ENCODE assay signal across 17 cellular contexts in genomic region chr16:3816326-3816725, GRCh38.
DNase-seq lines count a peak whose midpoint lies in the region; ATAC-seq and TF ChIP-seq lines count a peak whose summit lies in the region.
"Had no signal": no experiment of that assay in that cellular context is flagged by ENCODE, and none has a peak within 500 bp of the region (broad histone marks: within the 10 kb centered on the region; RNA-seq: fewer than 3 reads in every experiment).

No MANE protein-coding gene starts in this region.

- POLR2A ChIA-PET in CD8-positive, alpha-beta memory T cell (lab: Charles Lee), result interaction anchor here (0.6 kb wide), 1 partner anchor 89 kb away, joined by 5 read pairs; no protein-coding TSS in a partner anchor
- POLR2A ChIA-PET in WTC11 (lab: Charles Lee), result no interaction called here

- H3K36me3 ChIP-seq in CD8-positive, alpha-beta memory T cell (ENCODE audit: insufficient read depth, low read length), result no peaks in the 10 kb centered on the region
- peaks cover 6% of the 10 kb centered on the region for H3K36me3 ChIP-seq in neutrophil

- no peaks in the 10 kb centered on the region for H3K9me3 ChIP-seq in CD8-positive, alpha-beta memory T cell (ENCODE audit: low read length)
- H3K9me3 ChIP-seq in neutrophil, result no peaks in the 10 kb centered on the region

- H3K4me1 Mint-ChIP-seq in CD8-positive, alpha-beta memory T cell, result peaks cover 80 to 92% (median 92%) of the 10 kb centered on the region in 3 donors
- H3K4me1 Mint-ChIP-seq in WTC11 (peaks cover 45% of the 10 kb centered on the region), memory B cell (peaks cover 63% of the 10 kb centered on the region)

- TF ChIP-seq CTCF in WTC11 (IDR thresholded peaks at IDR 0.05) (no peak), neutrophil (IDR thresholded peaks at IDR 0.05) (no peak)

- H3K9me3 Mint-ChIP-seq in CD8-positive, alpha-beta memory T cell, result no peaks in the 10 kb centered on the region
- no peaks in the 10 kb centered on the region for H3K9me3 Mint-ChIP-seq in WTC11
- H3K9me3 Mint-ChIP-seq in memory B cell, result no peaks in the 10 kb centered on the region
- H3K9me3 Mint-ChIP-seq: CD4-positive, alpha-beta T cell had no signal

- CTCF ChIA-PET in CD8-positive, alpha-beta memory T cell (lab: Charles Lee), result interaction anchor here (1.5 kb wide), 1 partner anchor 21 kb away, joined by 3 read pairs; no protein-coding TSS in a partner anchor
- CTCF ChIA-PET in WTC11 (lab: Charles Lee), result no interaction called here

- no peak overlapping the region for H3K27ac ChIP-seq in CD8-positive, alpha-beta memory T cell (ENCODE audit: low read depth, low read length)
- H3K27ac ChIP-seq in neutrophil, result peak overlapping the region; percentile 9
- H3K27ac ChIP-seq: KMS-11 had no signal

- H3K4me1 ChIP-seq in CD8-positive, alpha-beta memory T cell (ENCODE audit: insufficient read depth, low read length), result peaks cover 79% of the 10 kb centered on the region
- peaks cover 7 to 8% of the 10 kb centered on the region in 2 experiments for H3K4me1 ChIP-seq in neutrophil (ENCODE audit: control insufficient read depth in 1 of 2, insufficient read depth in 1 of 2, low read depth in 1 of 2, low read length in 1 of 2)

- H3K27me3 ChIP-seq in CD8-positive, alpha-beta memory T cell (ENCODE audit: insufficient read depth, low read length, poor library complexity, severe bottlenecking), result no peaks in the 10 kb centered on the region
- H3K27me3 ChIP-seq in neutrophil, result no peaks in the 10 kb centered on the region

- peak overlapping the region in 3 of 8 donors; percentile 1 to 52 (median 21) for H3K27ac Mint-ChIP-seq in CD8-positive, alpha-beta memory T cell
- H3K27ac Mint-ChIP-seq in WTC11 (peak overlapping the region; percentile 43; the same call in 1 of the 2 replicates), memory B cell (peak overlapping the region; percentile 95)
- H3K27ac Mint-ChIP-seq: CD4-positive, alpha-beta T cell had no signal

- H3K4me3 ChIP-seq in CD8-positive, alpha-beta memory T cell (ENCODE audit: low read length), result no peak overlapping the region
- no peak overlapping the region for H3K4me3 ChIP-seq in neutrophil (ENCODE audit: low read depth in 1 of 2, low read length in 1 of 2)

- H3K36me3 Mint-ChIP-seq in CD8-positive, alpha-beta memory T cell, result peaks cover 0 to 1% (median 0%) of the 10 kb centered on the region in 3 donors
- H3K36me3 Mint-ChIP-seq in WTC11, result no peaks in the 10 kb centered on the region
- H3K36me3 Mint-ChIP-seq in memory B cell, result peaks cover 1% of the 10 kb centered on the region

- ATAC-seq in WTC11, result peak; percentile 54
- no peak for ATAC-seq in memory B cell (ENCODE audit: low read depth)
- no peak for ATAC-seq in GM21515 (IDR thresholded peaks at IDR 0.05; ENCODE audit: unreplicated experiment)

- H3K4me3 Mint-ChIP-seq in CD8-positive, alpha-beta memory T cell, result peak overlapping the region in 4 of 7 donors; percentile 8 to 72 (median 40)
- H3K4me3 Mint-ChIP-seq in WTC11 (no peak overlapping the region), memory B cell (no peak overlapping the region)
- H3K4me3 Mint-ChIP-seq: CD4-positive, alpha-beta T cell had no signal

- H3K27me3 Mint-ChIP-seq in CD8-positive, alpha-beta memory T cell, result peaks cover 0 to 1% of the 10 kb centered on the region in 2 donors
- no peaks in the 10 kb centered on the region for H3K27me3 Mint-ChIP-seq in WTC11 (ENCODE audit: low read depth)
- no peaks in the 10 kb centered on the region for H3K27me3 Mint-ChIP-seq in memory B cell
- H3K27me3 Mint-ChIP-seq: CD4-positive, alpha-beta T cell had no signal

- DNase-seq in CD8-positive, alpha-beta memory T cell, result no peak
- no peak for DNase-seq in WTC11 (ENCODE audit: low spot score)
- DNase-seq in memory B cell (ENCODE audit: low spot score in 2 of 2), result no peak
- DNase-seq in hypothalamus (lab: John Stamatoyannopoulos, UW), result no peak
- DNase-seq in GF-D8 (lab: John Stamatoyannopoulos, UW), result no peak
- DNase-seq: ACHN; CD4-positive, alpha-beta T cell; DMS79; NCI-H1092; NCI-H2081 treated with DMSO at 0.1 percent for 48 hours; NCI-H2227 treated with DMSO at 0.1 percent for 48 hours; NCI-H524; NK-92 treated with Interleukin-12 subunit alpha and Interleukin-12 subunit beta, amount 100 ng/mL, for 24 hours; SHP77 had no signal

TF ChIP-seq in WTC11, 78 proteins besides CTCF, POLR2A, EP300 and RAD21:
- TF ChIP-seq ZSCAN18 (CRISPR knock-in tag; IDR thresholded peaks at IDR 0.05) (no peak), AFF4 (CRISPR knock-in tag; IDR thresholded peaks at IDR 0.05; ENCODE audit: borderline replicate concordance) (no peak), FOXP4 (CRISPR knock-in tag; IDR thresholded peaks at IDR 0.05) (no peak)

Comparison
In these comparisons a context has a peak if more than half of its experiments do, and no peak if none do; other contexts are left out.
1. H3K4me3 Mint-ChIP-seq: peak in CD8-positive, alpha-beta memory T cell (4 of 7); none in WTC11 (single experiment) and memory B cell (single experiment).